ENCODE assay signal across 8 cellular contexts in the genomic region with DNA sequence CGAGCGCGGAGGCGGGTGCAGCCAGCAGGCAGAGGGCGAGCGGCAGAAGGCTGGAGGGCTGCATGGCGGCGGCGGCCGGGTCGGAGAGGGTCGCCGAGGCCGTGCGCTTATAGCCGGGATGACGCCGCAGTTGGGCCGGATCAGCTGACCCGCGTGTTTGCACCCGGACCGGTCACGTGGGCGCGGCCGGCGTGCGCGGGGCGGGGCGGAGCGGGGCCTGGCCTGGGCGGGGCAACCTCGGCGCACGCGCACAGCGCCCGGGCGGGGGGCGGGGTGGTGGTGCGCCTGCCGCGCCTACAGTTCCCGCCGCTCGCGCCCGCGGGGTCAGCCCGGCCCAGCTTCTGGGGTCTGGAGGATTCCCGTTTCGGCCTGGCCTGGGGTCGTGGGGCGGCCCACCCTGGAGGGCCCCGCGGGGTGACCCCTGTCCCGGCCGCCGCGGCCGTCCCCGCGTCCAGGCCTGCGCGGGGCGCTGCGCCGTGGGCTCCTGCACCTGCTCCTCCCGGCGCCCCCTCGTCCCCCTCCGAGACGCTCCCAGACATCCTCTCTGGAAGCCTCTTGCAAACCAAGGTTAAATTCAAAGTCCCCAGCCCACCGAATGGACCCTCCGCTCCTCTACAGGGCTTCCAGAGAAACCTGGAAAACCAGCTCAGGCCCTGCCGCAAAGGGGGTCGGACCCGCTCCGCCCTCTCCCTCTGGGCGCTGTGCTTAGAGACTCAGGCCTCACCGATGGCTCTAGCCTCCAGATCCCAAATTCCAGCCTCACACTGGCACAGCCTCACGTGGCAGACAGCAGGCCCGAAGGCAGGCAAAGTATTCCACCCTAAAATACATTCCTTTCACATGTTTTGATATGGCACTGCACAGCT. TPM values are rescaled to one million over a fixed set of nuclear protein-coding genes. Genes with fewer than 3 reads are reported as not detected.
DNase-seq lines count a peak whose midpoint lies in the region; ATAC-seq lines count a peak whose summit lies in the region.

A gene (minus strand): TSS at position 132 of the 866 bp plus-strand sequence. CDS start 68 bp downstream, at position 64.

- POLR2A ChIA-PET in activated CD8-positive, alpha-beta T cell treated with anti-CD3 and anti-CD28 coated beads, Interleukin-2, amount 10 ng/mL, durations not matched to agents 7 days and 5 days (lab: Charles Lee): interaction anchor here (1.5 kb wide), 1 partner anchor 9 kb away, joined by 6 read pairs; no protein-coding TSS in a partner anchor

- CTCF ChIA-PET in activated CD8-positive, alpha-beta T cell treated with anti-CD3 and anti-CD28 coated beads, Interleukin-2, amount 10 ng/mL, durations not matched to agents 7 days and 5 days (lab: Charles Lee): interaction anchor here (1.0 to 1.7 kb wide), 4 partner anchors 9 to 70 kb away, joined by 3 to 7 read pairs (median 4); no protein-coding TSS in a partner anchor

- DNase-seq in AG08395 (ENCODE audit: low spot score) (peak; percentile 98), NCI-H526 (lab: John Stamatoyannopoulos, UW) (peak; percentile 14 to 90), medulla oblongata (ENCODE audit: extremely low spot score) (peak; percentile 88)
- DNase-seq in activated CD8-positive, alpha-beta T cell treated with anti-CD3 and anti-CD28 coated beads, Interleukin-2, amount 10 ng/mL, durations not matched to agents 7 days and 5 days: peak; percentile 91
- peak; percentile 82 for DNase-seq in effector CD4-positive, alpha-beta T cell
- peak; percentile 75 to 88 (median 86) for DNase-seq in stimulated activated CD4-positive, alpha-beta T cell treated with anti-CD3 and anti-CD28 coated beads, TNF-alpha, amount 100 ng/mL, for 48 hours (ENCODE audit: low read depth in 3 of 3)

- peaks cover 21% of the 10 kb centered on the region for H3K36me3 Mint-ChIP-seq in activated CD8-positive, alpha-beta T cell treated with anti-CD3 and anti-CD28 coated beads, Interleukin-2, amount 10 ng/mL, durations not matched to agents 7 days and 5 days (ENCODE audit: low read depth)

- H3K27me3 Mint-ChIP-seq in activated CD8-positive, alpha-beta T cell treated with anti-CD3 and anti-CD28 coated beads, Interleukin-2, amount 10 ng/mL, durations not matched to agents 7 days and 5 days (ENCODE audit: low read depth): no peaks in the 10 kb centered on the region

- peak; percentile 72 for ATAC-seq in GM18868 (IDR thresholded peaks at IDR 0.05; ENCODE audit: unreplicated experiment)
- ATAC-seq in HG03135 (IDR thresholded peaks at IDR 0.05; ENCODE audit: unreplicated experiment): peak; percentile 58
- peak; percentile 81 for ATAC-seq in activated CD8-positive, alpha-beta T cell treated with anti-CD3 and anti-CD28 coated beads, Interleukin-2, amount 10 ng/mL, durations not matched to agents 7 days and 5 days

- H3K4me3 Mint-ChIP-seq in activated CD8-positive, alpha-beta T cell treated with anti-CD3 and anti-CD28 coated beads, Interleukin-2, amount 10 ng/mL, durations not matched to agents 7 days and 5 days: peak within 1 kb of the TSS; percentile 86

- peak within 1 kb of the TSS; percentile 67 for H3K27ac Mint-ChIP-seq in activated CD8-positive, alpha-beta T cell treated with anti-CD3 and anti-CD28 coated beads, Interleukin-2, amount 10 ng/mL, durations not matched to agents 7 days and 5 days

- H3K9me3 Mint-ChIP-seq in activated CD8-positive, alpha-beta T cell treated with anti-CD3 and anti-CD28 coated beads, Interleukin-2, amount 10 ng/mL, durations not matched to agents 7 days and 5 days (ENCODE audit: insufficient read depth): no peaks in the 10 kb centered on the region

- H3K4me1 Mint-ChIP-seq in activated CD8-positive, alpha-beta T cell treated with anti-CD3 and anti-CD28 coated beads, Interleukin-2, amount 10 ng/mL, durations not matched to agents 7 days and 5 days (ENCODE audit: low read depth): peaks cover 42% of the 10 kb centered on the region

RNA-seq across cellular contexts. Expression of the gene that starts here (rescaled TPM):
- total RNA-seq in activated CD8-positive, alpha-beta T cell treated with anti-CD3 and anti-CD28 coated beads, Interleukin-2, amount 10 ng/mL, durations not matched to agents 7 days and 5 days: 100 to 1,000 TPM; 153 to 172 TPM

Comparison
In these comparisons a context has a peak if more than half of its experiments do, and no peak if none do; other contexts are left out.
1. Peak in every context shown above with its lines: DNase-seq and ATAC-seq.